In the genomic region with DNA sequence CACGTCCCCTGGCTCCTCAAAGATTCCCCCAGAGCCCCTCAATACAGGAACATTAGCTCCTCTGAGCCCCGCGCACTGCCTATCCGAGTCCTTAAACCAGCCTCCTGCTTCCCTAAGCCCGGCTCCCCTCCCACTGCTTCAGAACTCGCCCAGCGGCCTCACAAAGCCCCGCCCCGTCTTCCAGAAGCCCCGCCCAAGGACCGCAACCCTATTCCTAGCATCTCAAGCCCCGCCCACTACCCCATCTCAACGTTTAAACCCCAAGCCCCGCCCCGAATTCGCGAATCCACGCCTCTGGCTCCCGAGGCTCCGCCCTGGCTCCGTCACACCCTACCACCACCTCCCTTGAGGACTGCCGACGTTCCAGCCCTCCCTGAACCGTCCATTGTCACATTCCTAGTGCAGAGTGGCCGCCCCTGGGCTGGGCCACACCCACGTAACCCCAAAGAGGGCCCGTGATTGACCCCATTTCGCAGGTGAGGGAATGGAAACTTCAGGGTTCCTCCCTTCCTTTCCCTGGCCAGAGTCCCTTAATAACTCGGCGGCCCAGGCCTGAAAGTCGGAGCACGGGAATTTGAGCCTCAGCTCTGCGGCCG, we compare ENCODE assay signal across 1 cellular context.
A peak's percentile ranks its signal among the peaks of the same experiment; 100 is the strongest.
TF ChIP-seq lines count a peak whose summit lies in the region.

No MANE protein-coding gene starts in this region.

TF ChIP-seq in HepG2, 621 proteins besides CTCF, POLR2A, EP300 and RAD21 (continued from another document and continues in another):
- TF ChIP-seq, protein P1, sequence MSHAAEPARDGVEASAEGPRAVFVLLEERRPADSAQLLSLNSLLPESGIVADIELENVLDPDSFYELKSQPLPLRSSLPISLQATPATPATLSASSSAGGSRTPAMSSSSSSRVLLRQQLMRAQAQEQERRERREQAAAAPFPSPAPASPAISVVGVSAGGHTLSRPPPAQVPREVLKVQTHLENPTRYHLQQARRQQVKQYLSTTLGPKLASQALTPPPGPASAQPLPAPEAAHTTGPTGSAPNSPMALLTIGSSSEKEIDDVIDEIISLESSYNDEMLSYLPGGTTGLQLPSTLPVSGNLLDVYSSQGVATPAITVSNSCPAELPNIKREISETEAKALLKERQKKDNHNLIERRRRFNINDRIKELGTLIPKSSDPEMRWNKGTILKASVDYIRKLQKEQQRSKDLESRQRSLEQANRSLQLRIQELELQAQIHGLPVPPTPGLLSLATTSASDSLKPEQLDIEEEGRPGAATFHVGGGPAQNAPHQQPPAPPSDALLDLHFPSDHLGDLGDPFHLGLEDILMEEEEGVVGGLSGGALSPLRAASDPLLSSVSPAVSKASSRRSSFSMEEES (CRISPR knock-in tag; IDR thresholded peaks at IDR 0.05), result peak; percentile 7; the same call in 1 of the 2 replicates
- no peak for TF ChIP-seq GATA4 (IDR thresholded peaks at IDR 0.05; ENCODE audit: borderline replicate concordance, low read depth)
- TF ChIP-seq HOXA5 (CRISPR knock-in tag; IDR thresholded peaks at IDR 0.05), result no peak
- TF ChIP-seq ZNF430 (CRISPR knock-in tag; IDR thresholded peaks at IDR 0.05), result peak; percentile 31; the same call in 1 of the 2 replicates
- no peak for TF ChIP-seq ZNF776 (CRISPR knock-in tag; IDR thresholded peaks at IDR 0.05)
- TF ChIP-seq NCOR1 (IDR thresholded peaks at IDR 0.05; ENCODE audit: borderline replicate concordance, low read length), result no peak
- no peak for TF ChIP-seq ZNF232 (CRISPR knock-in tag; IDR thresholded peaks at IDR 0.05; ENCODE audit: borderline replicate concordance)
- TF ChIP-seq, protein P2, sequence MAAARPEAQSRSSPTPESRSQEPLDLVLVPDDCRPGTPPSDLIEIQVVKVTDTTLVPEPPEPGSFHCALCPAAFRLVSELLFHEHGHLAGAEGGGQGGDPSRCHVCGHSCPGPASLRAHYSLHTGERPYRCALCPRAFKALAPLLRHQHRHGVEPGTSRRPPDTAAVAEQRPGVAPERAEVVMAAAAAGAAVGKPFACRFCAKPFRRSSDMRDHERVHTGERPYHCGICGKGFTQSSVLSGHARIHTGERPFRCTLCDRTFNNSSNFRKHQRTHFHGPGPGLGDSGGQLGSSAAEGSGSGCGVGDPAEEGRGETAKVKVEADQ (CRISPR knock-in tag; IDR thresholded peaks at IDR 0.05; ENCODE audit: borderline replicate concordance), result no peak
- no peak for TF ChIP-seq CBX2 (IDR thresholded peaks at IDR 0.05; ENCODE audit: low read depth, low read length)
- no peak for TF ChIP-seq CBX2 (CRISPR knock-in tag; IDR thresholded peaks at IDR 0.05; ENCODE audit: low read depth)
- TF ChIP-seq, protein P3, sequence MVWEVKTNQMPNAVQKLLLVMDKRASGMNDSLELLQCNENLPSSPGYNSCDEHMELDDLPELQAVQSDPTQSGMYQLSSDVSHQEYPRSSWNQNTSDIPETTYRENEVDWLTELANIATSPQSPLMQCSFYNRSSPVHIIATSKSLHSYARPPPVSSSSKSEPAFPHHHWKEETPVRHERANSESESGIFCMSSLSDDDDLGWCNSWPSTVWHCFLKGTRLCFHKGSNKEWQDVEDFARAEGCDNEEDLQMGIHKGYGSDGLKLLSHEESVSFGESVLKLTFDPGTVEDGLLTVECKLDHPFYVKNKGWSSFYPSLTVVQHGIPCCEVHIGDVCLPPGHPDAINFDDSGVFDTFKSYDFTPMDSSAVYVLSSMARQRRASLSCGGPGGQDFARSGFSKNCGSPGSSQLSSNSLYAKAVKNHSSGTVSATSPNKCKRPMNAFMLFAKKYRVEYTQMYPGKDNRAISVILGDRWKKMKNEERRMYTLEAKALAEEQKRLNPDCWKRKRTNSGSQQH (CRISPR knock-in tag; IDR thresholded peaks at IDR 0.05; ENCODE audit: low read depth), result no peak
- TF ChIP-seq ZNF564 (CRISPR knock-in tag; IDR thresholded peaks at IDR 0.05), result 0 out of 2 replicates have a peak, but pooled peaks have one; percentile 31
- TF ChIP-seq FOXK1 (CRISPR knock-in tag; IDR thresholded peaks at IDR 0.05; ENCODE audit: borderline replicate concordance, low read depth), result no peak
- TF ChIP-seq ETV6 (CRISPR knock-in tag; conservative IDR thresholded peaks at IDR 0.05), result no peak
- TF ChIP-seq RBM39 (IDR thresholded peaks at IDR 0.05; ENCODE audit: low read depth, low read length, poor library complexity, severe bottlenecking), result no peak
- TF ChIP-seq ZNF547 (CRISPR knock-in tag; IDR thresholded peaks at IDR 0.05), result no peak
- no peak for TF ChIP-seq ZNF605 (CRISPR knock-in tag; IDR thresholded peaks at IDR 0.05)
- no peak for TF ChIP-seq KAT7 (CRISPR knock-in tag; IDR thresholded peaks at IDR 0.05; ENCODE audit: borderline replicate concordance)
- peak; percentile 76; the same call in 1 of the 3 replicates for TF ChIP-seq MXI1 (IDR thresholded peaks at IDR 0.05; ENCODE audit: borderline replicate concordance, low read depth, low read length)
- peak; percentile 60; the same call in 1 of the 2 replicates for TF ChIP-seq ARNTL (CRISPR knock-in tag; IDR thresholded peaks at IDR 0.05)
- TF ChIP-seq, protein P4, sequence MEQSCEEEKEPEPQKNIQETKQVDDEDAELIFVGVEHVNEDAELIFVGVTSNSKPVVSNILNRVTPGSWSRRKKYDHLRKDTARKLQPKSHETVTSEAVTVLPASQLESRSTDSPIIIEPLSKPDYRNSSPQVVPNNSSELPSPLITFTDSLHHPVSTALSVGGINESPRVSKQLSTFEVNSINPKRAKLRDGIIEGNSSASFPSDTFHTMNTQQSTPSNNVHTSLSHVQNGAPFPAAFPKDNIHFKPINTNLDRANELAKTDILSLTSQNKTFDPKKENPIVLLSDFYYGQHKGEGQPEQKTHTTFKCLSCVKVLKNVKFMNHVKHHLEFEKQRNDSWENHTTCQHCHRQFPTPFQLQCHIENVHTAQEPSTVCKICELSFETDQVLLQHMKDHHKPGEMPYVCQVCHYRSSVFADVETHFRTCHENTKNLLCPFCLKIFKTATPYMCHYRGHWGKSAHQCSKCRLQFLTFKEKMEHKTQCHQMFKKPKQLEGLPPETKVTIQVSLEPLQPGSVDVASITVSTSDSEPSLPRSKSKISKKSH (CRISPR knock-in tag; IDR thresholded peaks at IDR 0.05; ENCODE audit: borderline replicate concordance), result no peak
- TF ChIP-seq SNAPC2 (CRISPR knock-in tag; IDR thresholded peaks at IDR 0.05), result peak; percentile 67; the same call in 1 of the 2 replicates
- no peak for TF ChIP-seq NR1H2 (CRISPR knock-in tag; IDR thresholded peaks at IDR 0.05; ENCODE audit: borderline replicate concordance, low read depth)
- no peak for TF ChIP-seq ZNF317 (CRISPR knock-in tag; IDR thresholded peaks at IDR 0.05)
- TF ChIP-seq HDAC1 (CRISPR knock-in tag; IDR thresholded peaks at IDR 0.05), result no peak
- no peak for TF ChIP-seq NPAS2 (CRISPR knock-in tag; IDR thresholded peaks at IDR 0.05; ENCODE audit: borderline replicate concordance)
- peak; percentile 88; the same call in 1 of the 2 replicates for TF ChIP-seq KDM5B (CRISPR knock-in tag; IDR thresholded peaks at IDR 0.05; ENCODE audit: borderline replicate concordance)
- TF ChIP-seq ZBTB7A (CRISPR knock-in tag; IDR thresholded peaks at IDR 0.05), result no peak
- TF ChIP-seq REL (CRISPR knock-in tag; conservative IDR thresholded peaks at IDR 0.05), result no peak; the same call in 1 of the 2 replicates
- no peak for TF ChIP-seq GTF2F1 (IDR thresholded peaks at IDR 0.05; ENCODE audit: low read length)
- TF ChIP-seq, protein P5, sequence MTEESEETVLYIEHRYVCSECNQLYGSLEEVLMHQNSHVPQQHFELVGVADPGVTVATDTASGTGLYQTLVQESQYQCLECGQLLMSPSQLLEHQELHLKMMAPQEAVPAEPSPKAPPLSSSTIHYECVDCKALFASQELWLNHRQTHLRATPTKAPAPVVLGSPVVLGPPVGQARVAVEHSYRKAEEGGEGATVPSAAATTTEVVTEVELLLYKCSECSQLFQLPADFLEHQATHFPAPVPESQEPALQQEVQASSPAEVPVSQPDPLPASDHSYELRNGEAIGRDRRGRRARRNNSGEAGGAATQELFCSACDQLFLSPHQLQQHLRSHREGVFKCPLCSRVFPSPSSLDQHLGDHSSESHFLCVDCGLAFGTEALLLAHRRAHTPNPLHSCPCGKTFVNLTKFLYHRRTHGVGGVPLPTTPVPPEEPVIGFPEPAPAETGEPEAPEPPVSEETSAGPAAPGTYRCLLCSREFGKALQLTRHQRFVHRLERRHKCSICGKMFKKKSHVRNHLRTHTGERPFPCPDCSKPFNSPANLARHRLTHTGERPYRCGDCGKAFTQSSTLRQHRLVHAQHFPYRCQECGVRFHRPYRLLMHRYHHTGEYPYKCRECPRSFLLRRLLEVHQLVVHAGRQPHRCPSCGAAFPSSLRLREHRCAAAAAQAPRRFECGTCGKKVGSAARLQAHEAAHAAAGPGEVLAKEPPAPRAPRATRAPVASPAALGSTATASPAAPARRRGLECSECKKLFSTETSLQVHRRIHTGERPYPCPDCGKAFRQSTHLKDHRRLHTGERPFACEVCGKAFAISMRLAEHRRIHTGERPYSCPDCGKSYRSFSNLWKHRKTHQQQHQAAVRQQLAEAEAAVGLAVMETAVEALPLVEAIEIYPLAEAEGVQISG (CRISPR knock-in tag; IDR thresholded peaks at IDR 0.05), result no peak; the same call in 1 of the 2 replicates
- TF ChIP-seq, protein P6, sequence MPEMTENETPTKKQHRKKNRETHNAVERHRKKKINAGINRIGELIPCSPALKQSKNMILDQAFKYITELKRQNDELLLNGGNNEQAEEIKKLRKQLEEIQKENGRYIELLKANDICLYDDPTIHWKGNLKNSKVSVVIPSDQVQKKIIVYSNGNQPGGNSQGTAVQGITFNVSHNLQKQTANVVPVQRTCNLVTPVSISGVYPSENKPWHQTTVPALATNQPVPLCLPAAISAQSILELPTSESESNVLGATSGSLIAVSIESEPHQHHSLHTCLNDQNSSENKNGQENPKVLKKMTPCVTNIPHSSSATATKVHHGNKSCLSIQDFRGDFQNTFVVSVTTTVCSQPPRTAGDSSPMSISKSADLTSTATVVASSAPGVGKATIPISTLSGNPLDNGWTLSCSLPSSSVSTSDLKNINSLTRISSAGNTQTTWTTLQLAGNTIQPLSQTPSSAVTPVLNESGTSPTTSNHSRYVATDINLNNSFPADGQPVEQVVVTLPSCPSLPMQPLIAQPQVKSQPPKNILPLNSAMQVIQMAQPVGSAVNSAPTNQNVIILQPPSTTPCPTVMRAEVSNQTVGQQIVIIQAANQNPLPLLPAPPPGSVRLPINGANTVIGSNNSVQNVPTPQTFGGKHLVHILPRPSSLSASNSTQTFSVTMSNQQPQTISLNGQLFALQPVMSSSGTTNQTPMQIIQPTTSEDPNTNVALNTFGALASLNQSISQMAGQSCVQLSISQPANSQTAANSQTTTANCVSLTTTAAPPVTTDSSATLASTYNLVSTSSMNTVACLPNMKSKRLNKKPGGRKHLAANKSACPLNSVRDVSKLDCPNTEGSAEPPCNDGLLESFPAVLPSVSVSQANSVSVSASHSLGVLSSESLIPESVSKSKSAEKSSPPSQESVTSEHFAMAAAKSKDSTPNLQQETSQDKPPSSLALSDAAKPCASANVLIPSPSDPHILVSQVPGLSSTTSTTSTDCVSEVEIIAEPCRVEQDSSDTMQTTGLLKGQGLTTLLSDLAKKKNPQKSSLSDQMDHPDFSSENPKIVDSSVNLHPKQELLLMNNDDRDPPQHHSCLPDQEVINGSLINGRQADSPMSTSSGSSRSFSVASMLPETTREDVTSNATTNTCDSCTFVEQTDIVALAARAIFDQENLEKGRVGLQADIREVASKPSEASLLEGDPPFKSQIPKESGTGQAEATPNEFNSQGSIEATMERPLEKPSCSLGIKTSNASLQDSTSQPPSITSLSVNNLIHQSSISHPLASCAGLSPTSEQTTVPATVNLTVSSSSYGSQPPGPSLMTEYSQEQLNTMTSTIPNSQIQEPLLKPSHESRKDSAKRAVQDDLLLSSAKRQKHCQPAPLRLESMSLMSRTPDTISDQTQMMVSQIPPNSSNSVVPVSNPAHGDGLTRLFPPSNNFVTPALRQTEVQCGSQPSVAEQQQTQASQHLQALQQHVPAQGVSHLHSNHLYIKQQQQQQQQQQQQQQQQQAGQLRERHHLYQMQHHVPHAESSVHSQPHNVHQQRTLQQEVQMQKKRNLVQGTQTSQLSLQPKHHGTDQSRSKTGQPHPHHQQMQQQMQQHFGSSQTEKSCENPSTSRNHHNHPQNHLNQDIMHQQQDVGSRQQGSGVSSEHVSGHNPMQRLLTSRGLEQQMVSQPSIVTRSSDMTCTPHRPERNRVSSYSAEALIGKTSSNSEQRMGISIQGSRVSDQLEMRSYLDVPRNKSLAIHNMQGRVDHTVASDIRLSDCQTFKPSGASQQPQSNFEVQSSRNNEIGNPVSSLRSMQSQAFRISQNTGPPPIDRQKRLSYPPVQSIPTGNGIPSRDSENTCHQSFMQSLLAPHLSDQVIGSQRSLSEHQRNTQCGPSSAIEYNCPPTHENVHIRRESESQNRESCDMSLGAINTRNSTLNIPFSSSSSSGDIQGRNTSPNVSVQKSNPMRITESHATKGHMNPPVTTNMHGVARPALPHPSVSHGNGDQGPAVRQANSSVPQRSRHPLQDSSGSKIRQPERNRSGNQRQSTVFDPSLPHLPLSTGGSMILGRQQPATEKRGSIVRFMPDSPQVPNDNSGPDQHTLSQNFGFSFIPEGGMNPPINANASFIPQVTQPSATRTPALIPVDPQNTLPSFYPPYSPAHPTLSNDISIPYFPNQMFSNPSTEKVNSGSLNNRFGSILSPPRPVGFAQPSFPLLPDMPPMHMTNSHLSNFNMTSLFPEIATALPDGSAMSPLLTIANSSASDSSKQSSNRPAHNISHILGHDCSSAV (CRISPR knock-in tag; IDR thresholded peaks at IDR 0.05; ENCODE audit: borderline replicate concordance), result no peak
- TF ChIP-seq YY1 (IDR thresholded peaks at IDR 0.05; ENCODE audit: insufficient read depth, insufficient replicate concordance, low read depth, low read length), result peak; percentile 22
- TF ChIP-seq ZFP82 (CRISPR knock-in tag; IDR thresholded peaks at IDR 0.05; ENCODE audit: borderline replicate concordance), result no peak
- TF ChIP-seq, protein P7, sequence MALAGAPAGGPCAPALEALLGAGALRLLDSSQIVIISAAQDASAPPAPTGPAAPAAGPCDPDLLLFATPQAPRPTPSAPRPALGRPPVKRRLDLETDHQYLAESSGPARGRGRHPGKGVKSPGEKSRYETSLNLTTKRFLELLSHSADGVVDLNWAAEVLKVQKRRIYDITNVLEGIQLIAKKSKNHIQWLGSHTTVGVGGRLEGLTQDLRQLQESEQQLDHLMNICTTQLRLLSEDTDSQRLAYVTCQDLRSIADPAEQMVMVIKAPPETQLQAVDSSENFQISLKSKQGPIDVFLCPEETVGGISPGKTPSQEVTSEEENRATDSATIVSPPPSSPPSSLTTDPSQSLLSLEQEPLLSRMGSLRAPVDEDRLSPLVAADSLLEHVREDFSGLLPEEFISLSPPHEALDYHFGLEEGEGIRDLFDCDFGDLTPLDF (CRISPR knock-in tag; IDR thresholded peaks at IDR 0.05), result no peak
- TF ChIP-seq, protein P8, sequence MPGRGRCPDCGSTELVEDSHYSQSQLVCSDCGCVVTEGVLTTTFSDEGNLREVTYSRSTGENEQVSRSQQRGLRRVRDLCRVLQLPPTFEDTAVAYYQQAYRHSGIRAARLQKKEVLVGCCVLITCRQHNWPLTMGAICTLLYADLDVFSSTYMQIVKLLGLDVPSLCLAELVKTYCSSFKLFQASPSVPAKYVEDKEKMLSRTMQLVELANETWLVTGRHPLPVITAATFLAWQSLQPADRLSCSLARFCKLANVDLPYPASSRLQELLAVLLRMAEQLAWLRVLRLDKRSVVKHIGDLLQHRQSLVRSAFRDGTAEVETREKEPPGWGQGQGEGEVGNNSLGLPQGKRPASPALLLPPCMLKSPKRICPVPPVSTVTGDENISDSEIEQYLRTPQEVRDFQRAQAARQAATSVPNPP (CRISPR knock-in tag; IDR thresholded peaks at IDR 0.05), result no peak
